ENCODE assay signal across 21 cellular contexts in genomic region chr5:76427481-76428140, GRCh38. TPM values are rescaled to one million over a fixed set of nuclear protein-coding genes. Genes with fewer than 3 reads are reported as not detected.
A peak's percentile ranks its signal among the peaks of the same experiment; 100 is the strongest.
DNase-seq lines count a peak whose midpoint lies in the region; ATAC-seq and TF ChIP-seq lines count a peak whose summit lies in the region.
"Had no signal": no experiment of that assay in that cellular context is flagged by ENCODE, and none has a peak within 500 bp of the region (broad histone marks: within the 10 kb centered on the region; RNA-seq: fewer than 3 reads in every experiment).

No MANE protein-coding gene starts in this region.

- TF ChIP-seq POLR2A in breast epithelium (IDR thresholded peaks at IDR 0.05): no peak

- no peaks in the 10 kb centered on the region for H4K20me1 ChIP-seq in BLaER1

- no peak overlapping the region for H3K27ac Mint-ChIP-seq in endodermal cell
- H3K27ac Mint-ChIP-seq in natural killer cell treated with Interleukin-12 subunit alpha and Interleukin-12 subunit beta and Interleukin-15 and Interleukin-18, amount 100 ng/mL, for 72 hours: peak overlapping the region; percentile 23 to 82
- H3K27ac Mint-ChIP-seq: activated CD4-positive, alpha-beta T cell treated with anti-CD3 and anti-CD28 coated beads, Interleukin-2, amount 10 ng/mL, durations not matched to agents 7 days and 5 days; progenitor cell of endocrine pancreas had no signal

- DNase-seq in endodermal cell (peak; percentile 76), AG20443 (ENCODE audit: low spot score) (no peak), mucosa of descending colon (no peak), breast epithelium (ENCODE audit: low spot score in 2 of 2) (no peak), COLO829 (ENCODE audit: low spot score) (no peak)
- DNase-seq in natural killer cell treated with Interleukin-12 subunit alpha and Interleukin-12 subunit beta and Interleukin-15 and Interleukin-18, amount 100 ng/mL, for 72 hours (ENCODE audit: low spot score): no peak
- DNase-seq: activated CD4-positive, alpha-beta T cell treated with anti-CD3 and anti-CD28 coated beads, Interleukin-2, amount 10 ng/mL, durations not matched to agents 7 days and 5 days; activated CD8-positive, alpha-beta memory T cell treated with anti-CD3 and anti-CD28 coated beads, Interleukin-2, amount 50 U/mL, for 48 hours; activated gamma-delta T cell treated with Interleukin-2 at 50 U/mL for 16 hours; DMS79 treated with DMSO at 0.1 percent for 48 hours; esophagus squamous epithelium; NCI-H2081; spleen; stimulated activated CD8-positive, alpha-beta memory T cell treated with anti-CD3 and anti-CD28 coated beads, Interleukin-4, amount 100 ng/mL, for 48 hours; uterus had no signal

- WGBS in endodermal cell (ENCODE audit: insufficient coverage in 1 of 2, insufficient read length in 1 of 2), 2 experiments: 70 to 72% methylated on average over 12 of the region's 12 CpGs

- no peaks in the 10 kb centered on the region for H3K9me3 Mint-ChIP-seq in endodermal cell
- H3K9me3 Mint-ChIP-seq in natural killer cell treated with Interleukin-12 subunit alpha and Interleukin-12 subunit beta and Interleukin-15 and Interleukin-18, amount 100 ng/mL, for 72 hours: no peaks in the 10 kb centered on the region
- H3K9me3 Mint-ChIP-seq: activated CD4-positive, alpha-beta T cell treated with anti-CD3 and anti-CD28 coated beads, Interleukin-2, amount 10 ng/mL, durations not matched to agents 7 days and 5 days had no signal

- H3K4me1 Mint-ChIP-seq in endodermal cell: peaks cover 30% of the 10 kb centered on the region
- H3K4me1 Mint-ChIP-seq in natural killer cell treated with Interleukin-12 subunit alpha and Interleukin-12 subunit beta and Interleukin-15 and Interleukin-18, amount 100 ng/mL, for 72 hours (ENCODE audit: low read depth in 2 of 2): peaks cover 46 to 47% of the 10 kb centered on the region in 2 donors

- H3K27ac ChIP-seq in BLaER1: peak overlapping the region; percentile 77
- H3K27ac ChIP-seq in HUES6 (ENCODE audit: low read depth, low read length): no peak overlapping the region
- no peak overlapping the region for H3K27ac ChIP-seq in endodermal cell (ENCODE audit: low read depth, low read length)
- H3K27ac ChIP-seq in breast epithelium: no peak overlapping the region
- H3K27ac ChIP-seq: esophagus squamous epithelium, spleen, uterus had no signal

- H3K9me3 ChIP-seq in BLaER1 (no peaks in the 10 kb centered on the region), HUES6 (ENCODE audit: control insufficient read depth, insufficient read depth, low read depth, low read length) (no peaks in the 10 kb centered on the region), endodermal cell (ENCODE audit: control insufficient read depth, low read length) (no peaks in the 10 kb centered on the region), mucosa of descending colon (no peaks in the 10 kb centered on the region), breast epithelium (no peaks in the 10 kb centered on the region)
- H3K9me3 ChIP-seq: esophagus squamous epithelium, spleen, uterus had no signal

- H3K36me3 Mint-ChIP-seq in endodermal cell (ENCODE audit: low read depth): no peaks in the 10 kb centered on the region
- H3K36me3 Mint-ChIP-seq in natural killer cell treated with Interleukin-12 subunit alpha and Interleukin-12 subunit beta and Interleukin-15 and Interleukin-18, amount 100 ng/mL, for 72 hours: no peaks in the 10 kb centered on the region

- H3K4me1 ChIP-seq in BLaER1 (peaks cover 98% of the 10 kb centered on the region), HUES6 (ENCODE audit: control insufficient read depth, insufficient read depth, low read length) (peaks cover 52% of the 10 kb centered on the region), endodermal cell (ENCODE audit: control insufficient read depth, insufficient read depth, low read length) (no peaks in the 10 kb centered on the region), mucosa of descending colon (ENCODE audit: low read depth) (no peaks in the 10 kb centered on the region), breast epithelium (no peaks in the 10 kb centered on the region)
- H3K4me1 ChIP-seq: uterus had no signal

- no peaks in the 10 kb centered on the region for H3K36me3 ChIP-seq in BLaER1
- no peaks in the 10 kb centered on the region for H3K36me3 ChIP-seq in HUES6 (ENCODE audit: control insufficient read depth, insufficient read depth, low read length)
- H3K36me3 ChIP-seq in endodermal cell (ENCODE audit: control insufficient read depth, insufficient read depth, low read length): no peaks in the 10 kb centered on the region
- no peaks in the 10 kb centered on the region for H3K36me3 ChIP-seq in mucosa of descending colon (ENCODE audit: low read depth)
- H3K36me3 ChIP-seq in breast epithelium: no peaks in the 10 kb centered on the region
- H3K36me3 ChIP-seq: cardiac muscle cell, esophagus squamous epithelium, spleen, uterus had no signal

- intact Hi-C loops in mucosa of descending colon (cut with DNase I, micrococcal nuclease) (no loop called here), breast epithelium (cut with DNase I; ENCODE audit: low total_unique reads) (no loop called here)

- TF ChIP-seq CTCF in endodermal cell (conservative IDR thresholded peaks at IDR 0.05) (no peak), mucosa of descending colon (IDR thresholded peaks at IDR 0.05) (no peak), breast epithelium (IDR thresholded peaks at IDR 0.05) (no peak)

- no peak for ATAC-seq in natural killer cell treated with Interleukin-12 subunit alpha and Interleukin-12 subunit beta and Interleukin-15 and Interleukin-18, amount 100 ng/mL, for 72 hours
- no peak for ATAC-seq in mucosa of descending colon
- ATAC-seq: Right ventricle myocardium inferior had no signal

- H3K9ac ChIP-seq in BLaER1 (peak overlapping the region; percentile 67), HUES6 (ENCODE audit: low read length) (peak overlapping the region; percentile 16), endodermal cell (ENCODE audit: extremely low read depth, low read length, poor library complexity, severe bottlenecking) (no peak overlapping the region)

- H3K27me3 ChIP-seq in BLaER1 (no peaks in the 10 kb centered on the region), HUES6 (ENCODE audit: control insufficient read depth, insufficient read depth, low read length) (no peaks in the 10 kb centered on the region), endodermal cell (ENCODE audit: control insufficient read depth, insufficient read depth, low read length, poor library complexity, severe bottlenecking) (no peaks in the 10 kb centered on the region), breast epithelium (no peaks in the 10 kb centered on the region)
- H3K27me3 ChIP-seq: cardiac muscle cell, esophagus squamous epithelium, spleen, uterus had no signal

- H3K4me2 ChIP-seq in BLaER1: peak overlapping the region; percentile 87

- peaks cover 7% of the 10 kb centered on the region for H3K27me3 Mint-ChIP-seq in endodermal cell (ENCODE audit: insufficient read depth)
- H3K27me3 Mint-ChIP-seq in natural killer cell treated with Interleukin-12 subunit alpha and Interleukin-12 subunit beta and Interleukin-15 and Interleukin-18, amount 100 ng/mL, for 72 hours: no peaks in the 10 kb centered on the region
- H3K27me3 Mint-ChIP-seq: activated CD4-positive, alpha-beta T cell treated with anti-CD3 and anti-CD28 coated beads, Interleukin-2, amount 10 ng/mL, durations not matched to agents 7 days and 5 days; progenitor cell of endocrine pancreas had no signal

- peak overlapping the region; percentile 11 for H3K4me3 Mint-ChIP-seq in endodermal cell
- no peak overlapping the region for H3K4me3 Mint-ChIP-seq in natural killer cell treated with Interleukin-12 subunit alpha and Interleukin-12 subunit beta and Interleukin-15 and Interleukin-18, amount 100 ng/mL, for 72 hours
- H3K4me3 Mint-ChIP-seq: activated CD4-positive, alpha-beta T cell treated with anti-CD3 and anti-CD28 coated beads, Interleukin-2, amount 10 ng/mL, durations not matched to agents 7 days and 5 days had no signal

- H3K4me3 ChIP-seq in BLaER1 (no peak overlapping the region), HUES6 (ENCODE audit: low read depth, low read length) (no peak overlapping the region), endodermal cell (ENCODE audit: low read length) (no peak overlapping the region), mucosa of descending colon (no peak overlapping the region), breast epithelium (no peak overlapping the region)
- H3K4me3 ChIP-seq: cardiac muscle cell, esophagus squamous epithelium, lung, spleen, uterus had no signal

RNA-seq across cellular contexts. Expression of gene IQGAP2, which starts 24.5 kb away (rescaled TPM):
- total RNA-seq in endodermal cell (10 to 100 TPM in 1 of 2 donors, 1 to 10 TPM in 1; 8.3 to 19.4 TPM), mucosa of descending colon (100 to 1,000 TPM in 1 of 3 donors, 10 to 100 TPM in 2; 59.7 to 159 (median 84.8) TPM), breast epithelium (10 to 100 TPM; 31.7 to 70.2 (median 44.6) TPM)
- 19.4 TPM for polyA plus RNA-seq in endodermal cell (2013, experiment 1 of 2)
- 17.3 TPM for polyA plus RNA-seq in endodermal cell (2013, experiment 2 of 2)
- 100 to 1,000 TPM; 104 to 111 TPM for total RNA-seq in natural killer cell treated with Interleukin-12 subunit alpha and Interleukin-12 subunit beta and Interleukin-15 and Interleukin-18, amount 100 ng/mL, for 72 hours
